ENCODE assay signal across 18 cellular contexts in the genomic region with DNA sequence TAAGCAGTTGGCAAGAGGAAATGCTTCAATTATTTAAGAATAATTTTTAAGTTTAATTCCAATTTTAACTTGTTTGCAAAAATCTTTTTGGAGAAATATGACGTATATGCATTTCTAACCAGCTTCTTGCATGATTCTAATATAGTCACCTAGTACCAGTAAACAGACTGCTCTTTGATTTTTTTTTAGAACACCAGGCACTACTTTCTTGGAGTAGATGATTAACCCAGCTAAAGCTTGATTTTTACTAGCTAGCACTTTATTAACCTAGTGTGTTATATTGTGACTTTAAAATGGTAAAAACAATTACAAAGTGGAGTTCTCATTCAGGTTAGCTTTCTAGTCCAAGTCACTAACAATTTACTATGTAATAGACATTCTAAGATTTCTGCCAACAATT. TPM values are rescaled to one million over a fixed set of nuclear protein-coding genes. Genes with fewer than 3 reads are reported as not detected.
DNase-seq lines count a peak whose midpoint lies in the region; ATAC-seq, FAIRE-seq and TF ChIP-seq lines count a peak whose summit lies in the region.
"Had no signal": no experiment of that assay in that cellular context is flagged by ENCODE, and none has a peak within 500 bp of the region (broad histone marks: within the 10 kb centered on the region; RNA-seq: fewer than 3 reads in every experiment).

No MANE protein-coding gene starts in this region.

- H4K91ac ChIP-seq in mesenchymal stem cell (ENCODE audit: low read length), result no peak overlapping the region

- H2BK5ac ChIP-seq in mesenchymal stem cell (ENCODE audit: low read depth, low read length, poor library complexity, severe bottlenecking), result no peak overlapping the region

- no peak overlapping the region for H3K27ac ChIP-seq in kidney (ENCODE audit: low read depth in 2 of 2, low read length in 2 of 2)
- no peak overlapping the region for H3K27ac ChIP-seq in mesenchymal stem cell (ENCODE audit: low read length, poor library complexity, severe bottlenecking)
- no peak overlapping the region for H3K27ac ChIP-seq in Peyer's patch
- no peak overlapping the region for H3K27ac ChIP-seq in brain microvascular endothelial cell
- H3K27ac ChIP-seq: PC-9 had no signal

- no peak overlapping the region for H2AFZ ChIP-seq in mesenchymal stem cell (ENCODE audit: low read depth, low read length)
- H2AFZ ChIP-seq: PC-9 had no signal

- no peak for TF ChIP-seq POLR2A in Peyer's patch (IDR thresholded peaks at IDR 0.05)

- H3K4me1 Mint-ChIP-seq in nephron, result peaks cover 16% of the 10 kb centered on the region
- H3K4me1 Mint-ChIP-seq: CD14-positive monocyte had no signal

- H4K8ac ChIP-seq in mesenchymal stem cell (ENCODE audit: low read length), result no peak overlapping the region

- H3K36me3 Mint-ChIP-seq in nephron (ENCODE audit: low read depth), result no peaks in the 10 kb centered on the region
- H3K36me3 Mint-ChIP-seq: CD14-positive monocyte had no signal

- H3K79me1 ChIP-seq in mesenchymal stem cell (replicated peaks; ENCODE audit: low read length, poor library complexity, severe bottlenecking), result peaks cover 2% of the 10 kb centered on the region

- H3K4ac ChIP-seq in mesenchymal stem cell (ENCODE audit: low read depth in 1 of 2, low read length in 2 of 2), result no peak overlapping the region

- no peaks in the 10 kb centered on the region for H3K9me3 Mint-ChIP-seq in nephron
- H3K9me3 Mint-ChIP-seq: CD14-positive monocyte had no signal

- H3K4me2 ChIP-seq in mesenchymal stem cell (ENCODE audit: low read length, poor library complexity, severe bottlenecking), result no peak overlapping the region
- H3K4me2 ChIP-seq: PC-9 had no signal

- TF ChIP-seq CTCF in kidney (IDR thresholded peaks at IDR 0.05; ENCODE audit: borderline replicate concordance, extremely low read depth, insufficient read depth) (no peak), nephron (IDR thresholded peaks at IDR 0.05; ENCODE audit: unreplicated experiment in 3 of 3) (no peak), Peyer's patch (IDR thresholded peaks at IDR 0.05) (no peak), brain microvascular endothelial cell (IDR thresholded peaks at IDR 0.05; ENCODE audit: low read depth, low read length, missing control alignments) (no peak)

- no peak overlapping the region for H3K23ac ChIP-seq in mesenchymal stem cell (ENCODE audit: low read length in 2 of 2)

- in situ Hi-C loops in brain microvascular endothelial cell (cut with HindIII; ENCODE audit: low pct_ligation_motif_present, low sequenced_read_pairs), result no loop called here

- H3K9ac ChIP-seq in kidney (ENCODE audit: low read length in 2 of 2), result no peak overlapping the region
- H3K9ac ChIP-seq in mesenchymal stem cell (ENCODE audit: low read length), result no peak overlapping the region

- H3K9me3 ChIP-seq in kidney (ENCODE audit: control insufficient read depth in 1 of 2, low read length in 2 of 2), result no peaks in the 10 kb centered on the region
- no peaks in the 10 kb centered on the region for H3K9me3 ChIP-seq in mesenchymal stem cell (ENCODE audit: control insufficient read depth, low read length)
- H3K9me3 ChIP-seq in Peyer's patch, result no peaks in the 10 kb centered on the region
- H3K9me3 ChIP-seq: MG63 had no signal

- peak; percentile 42 for ATAC-seq in GM18861 (IDR thresholded peaks at IDR 0.05; ENCODE audit: unreplicated experiment)
- ATAC-seq: SK-N-SH treated with all-trans-retinoic acid at 6 μM for 48 hours had no signal

- H3K36me3 ChIP-seq in kidney (ENCODE audit: control insufficient read depth in 1 of 2, insufficient read depth in 2 of 2, low read length in 2 of 2), result no peaks in the 10 kb centered on the region
- peaks cover 11 to 12% of the 10 kb centered on the region in 2 experiments for H3K36me3 ChIP-seq in mesenchymal stem cell (ENCODE audit: control insufficient read depth in 1 of 2, insufficient read depth in 2 of 2, low read depth in 1 of 2, low read length in 2 of 2)
- H3K36me3 ChIP-seq in Peyer's patch, result no peaks in the 10 kb centered on the region
- no peaks in the 10 kb centered on the region for H3K36me3 ChIP-seq in brain microvascular endothelial cell (replicated peaks)
- H3K36me3 ChIP-seq: MG63 had no signal

- no peak overlapping the region for H3K14ac ChIP-seq in mesenchymal stem cell (ENCODE audit: low read length in 2 of 2)

- intact Hi-C loops in kidney (cut with DNase I), result loop anchor here (10.0 kb wide), 1 partner anchor 298 kb away; no protein-coding TSS in a partner anchor

- no peak overlapping the region for H2BK120ac ChIP-seq in mesenchymal stem cell (ENCODE audit: low read depth, low read length)

- H2BK15ac ChIP-seq in mesenchymal stem cell (ENCODE audit: low read depth, poor library complexity, severe bottlenecking), result no peak overlapping the region

- no peak overlapping the region for H3K4me3 Mint-ChIP-seq in nephron
- H3K4me3 Mint-ChIP-seq: CD14-positive monocyte had no signal

- H3K27me3 Mint-ChIP-seq in nephron (ENCODE audit: low read depth), result no peaks in the 10 kb centered on the region

- H3K4me3 ChIP-seq in kidney (ENCODE audit: low read length in 2 of 2), result no peak overlapping the region
- no peak overlapping the region for H3K4me3 ChIP-seq in mesenchymal stem cell (ENCODE audit: insufficient read depth in 1 of 2, low read depth in 1 of 2, low read length in 2 of 2)
- H3K4me3 ChIP-seq in Peyer's patch, result no peak overlapping the region
- H3K4me3 ChIP-seq in brain microvascular endothelial cell (ENCODE audit: low read depth, low read length), result no peak overlapping the region
- H3K4me3 ChIP-seq: MG63, PC-9 had no signal

- no peak overlapping the region for H3K18ac ChIP-seq in mesenchymal stem cell (ENCODE audit: low read depth in 1 of 2, low read length in 2 of 2)

- no CpG with 5 or more reads among the region's 1 CpG for WGBS in mesenchymal stem cell

- peak; percentile 18 for FAIRE-seq in RCC 7860 (lab: Jason Lieb, UNC)
- FAIRE-seq in kidney (lab: Jason Lieb, UNC), result peak; percentile 96

- no peak overlapping the region for H2AK5ac ChIP-seq in mesenchymal stem cell (ENCODE audit: low read length, severe bottlenecking)

- peak overlapping the region; percentile 26 to 68 (median 57) for H3K27ac Mint-ChIP-seq in nephron
- H3K27ac Mint-ChIP-seq: CD14-positive monocyte had no signal

- H3K4me1 ChIP-seq in kidney (ENCODE audit: control insufficient read depth in 1 of 2, insufficient read depth in 1 of 2, low read depth in 1 of 2, low read length in 2 of 2), result peaks cover 3 to 9% of the 10 kb centered on the region in 2 donors
- H3K4me1 ChIP-seq in mesenchymal stem cell (ENCODE audit: control insufficient read depth, insufficient read depth, low read depth, low read length), result peaks cover 7% of the 10 kb centered on the region
- peaks cover 0 to 4% (median 0%) of the 10 kb centered on the region in 4 donors for H3K4me1 ChIP-seq in Peyer's patch

- H3K27me3 ChIP-seq in mesenchymal stem cell (ENCODE audit: control insufficient read depth in 1 of 2, insufficient read depth in 1 of 2, low read length in 2 of 2) (no peaks in the 10 kb centered on the region), Peyer's patch (no peaks in the 10 kb centered on the region), brain microvascular endothelial cell (replicated peaks) (no peaks in the 10 kb centered on the region)
- H3K27me3 ChIP-seq: MG63 had no signal

- H2BK12ac ChIP-seq in mesenchymal stem cell (ENCODE audit: low read length in 2 of 2), result no peak overlapping the region

- DNase-seq in RCC 7860 (ENCODE audit: low spot score) (no peak), kidney (no peak), NCI-H748 (lab: John Stamatoyannopoulos, UW; ENCODE audit: unreplicated experiment) (no peak), mesenchymal stem cell (no peak), Peyer's patch (no peak), brain microvascular endothelial cell (no peak)
- DNase-seq: AML-193, H7, MG63, NCI-H1417 treated with DMSO at 0.1 percent for 48 hours, NCI-H187, NCI-H69, PC-9, SIG-M5 had no signal

RNA-seq across cellular contexts. Expression of a gene that starts 32.7 kb away (rescaled TPM):
- 55.5 TPM for total RNA-seq in kidney
- 4.9 TPM for polyA plus RNA-seq in kidney (ENCODE audit: insufficient read depth, low read depth, low replicate concordance)
- 5.6 TPM for polyA plus RNA-seq in mesenchymal stem cell (2013, experiment 1 of 2)
- 5.3 TPM for polyA plus RNA-seq in mesenchymal stem cell (2013, experiment 2 of 2)
- total RNA-seq in Peyer's patch, result 100 to 1,000 TPM in 3 of 4 donors, 10 to 100 TPM in 1; 85.8 to 135 (median 123) TPM
